13 cellular contexts compared by ENCODE assay signal in genomic region chr14:60653709-60654161, GRCh38. TPM values are rescaled to one million over a fixed set of nuclear protein-coding genes. Genes with fewer than 3 reads are reported as not detected.
A peak's percentile ranks its signal among the peaks of the same experiment; 100 is the strongest.
DNase-seq lines count a peak whose midpoint lies in the region; ATAC-seq and TF ChIP-seq lines count a peak whose summit lies in the region.
"Had no signal": no experiment of that assay in that cellular context is flagged by ENCODE, and none has a peak within 500 bp of the region (broad histone marks: within the 10 kb centered on the region; RNA-seq: fewer than 3 reads in every experiment).

No MANE protein-coding gene starts in this region.

- DNase-seq in CD4-positive, alpha-beta T cell: no peak
- peak; percentile 67 for DNase-seq in H7
- DNase-seq in brain microvascular endothelial cell: no peak
- no peak for DNase-seq in NCI-H1694 (lab: John Stamatoyannopoulos, UW)
- no peak for DNase-seq in COLO829 (ENCODE audit: low spot score)
- no peak for DNase-seq in NCI-H524 (lab: John Stamatoyannopoulos, UW)
- DNase-seq: activated CD8-positive, alpha-beta memory T cell treated with anti-CD3 and anti-CD28 coated beads, Interleukin-2, amount 50 U/mL, for 4 hours; effector CD4-positive, alpha-beta T cell; foreskin melanocyte had no signal

- H3K27ac ChIP-seq in CD4-positive, alpha-beta T cell (ENCODE audit: low read depth, low read length): no peak overlapping the region
- no peak overlapping the region for H3K27ac ChIP-seq in brain microvascular endothelial cell
- H3K27ac ChIP-seq: ascending aorta, skin epidermis, suprapubic skin had no signal

- H3K9me3 ChIP-seq in CD4-positive, alpha-beta T cell (ENCODE audit: control insufficient read depth, low read length): no peaks in the 10 kb centered on the region
- H3K9me3 ChIP-seq: ascending aorta, suprapubic skin had no signal

- H3K27me3 ChIP-seq in CD4-positive, alpha-beta T cell (ENCODE audit: control insufficient read depth, insufficient read depth, low read length): peaks cover 93% of the 10 kb centered on the region
- H3K27me3 ChIP-seq in H7 (ENCODE audit: control insufficient read depth, insufficient read depth, low read length) (peaks cover 99% of the 10 kb centered on the region), brain microvascular endothelial cell (replicated peaks) (no peaks in the 10 kb centered on the region)

- TF ChIP-seq CTCF in CD4-positive, alpha-beta T cell (IDR thresholded peaks at IDR 0.05): no peak
- TF ChIP-seq CTCF in brain microvascular endothelial cell (IDR thresholded peaks at IDR 0.05; ENCODE audit: low read depth, low read length, missing control alignments): peak; percentile 7
- TF ChIP-seq CTCF in nephron (IDR thresholded peaks at IDR 0.05; ENCODE audit: unreplicated experiment in 3 of 3): no peak

- intact Hi-C loops in CD4-positive, alpha-beta T cell (cut with DNase I, micrococcal nuclease): no loop called here

- POLR2A ChIA-PET in CD4-positive, alpha-beta T cell (lab: Charles Lee): no interaction called here

- peak overlapping the region; percentile 49 for H3K4me3 Mint-ChIP-seq in CD4-positive, alpha-beta T cell
- H3K4me3 Mint-ChIP-seq in nephron: peak overlapping the region; percentile 85 to 90 (median 86)

- in situ Hi-C loops in brain microvascular endothelial cell (cut with HindIII; ENCODE audit: low pct_ligation_motif_present, low sequenced_read_pairs): no loop called here

- no peak for ATAC-seq in CD4-positive, alpha-beta T cell (ENCODE audit: poor library complexity)

- no peaks in the 10 kb centered on the region for H3K9me3 Mint-ChIP-seq in CD4-positive, alpha-beta T cell
- no peaks in the 10 kb centered on the region for H3K9me3 Mint-ChIP-seq in nephron

- CTCF ChIA-PET in CD4-positive, alpha-beta T cell (lab: Charles Lee): no interaction called here

- peaks cover 76% of the 10 kb centered on the region for H3K4me1 Mint-ChIP-seq in CD4-positive, alpha-beta T cell (ENCODE audit: low read depth)
- peaks cover 53% of the 10 kb centered on the region for H3K4me1 Mint-ChIP-seq in nephron

- H3K36me3 Mint-ChIP-seq in CD4-positive, alpha-beta T cell (ENCODE audit: low read depth): no peaks in the 10 kb centered on the region
- H3K36me3 Mint-ChIP-seq in nephron (ENCODE audit: low read depth): no peaks in the 10 kb centered on the region

- H3K36me3 ChIP-seq in H7 (replicated peaks; ENCODE audit: control insufficient read depth, insufficient read depth, low read length): no peaks in the 10 kb centered on the region
- H3K36me3 ChIP-seq in brain microvascular endothelial cell (replicated peaks): no peaks in the 10 kb centered on the region
- H3K36me3 ChIP-seq: ascending aorta, suprapubic skin had no signal

- peak overlapping the region; percentile 12; the same call in 1 of the 2 replicates for H3K4me3 ChIP-seq in H7 (ENCODE audit: insufficient read depth, low read depth, low read length)
- H3K4me3 ChIP-seq in brain microvascular endothelial cell (ENCODE audit: low read depth, low read length): no peak overlapping the region
- H3K4me3 ChIP-seq: skin epidermis, suprapubic skin had no signal

- H3K27me3 Mint-ChIP-seq in CD4-positive, alpha-beta T cell: peaks cover 90% of the 10 kb centered on the region
- H3K27me3 Mint-ChIP-seq in nephron (ENCODE audit: low read depth): peaks cover 99% of the 10 kb centered on the region

- no peak overlapping the region for H3K27ac Mint-ChIP-seq in CD4-positive, alpha-beta T cell
- H3K27ac Mint-ChIP-seq in nephron: peak overlapping the region; percentile 88 to 92 (median 90)

RNA-seq across cellular contexts. Expression of gene SIX1, which starts 4.5 kb away (rescaled TPM):
- total RNA-seq in CD4-positive, alpha-beta T cell: not detected
- total RNA-seq in H7 (2014; rRNA removed; shearing (Covaris generic)): 0.07 TPM in 1 of 2 replicates, not detected in the other
